ENCODE assay signal across 13 cellular contexts in the genomic region with DNA sequence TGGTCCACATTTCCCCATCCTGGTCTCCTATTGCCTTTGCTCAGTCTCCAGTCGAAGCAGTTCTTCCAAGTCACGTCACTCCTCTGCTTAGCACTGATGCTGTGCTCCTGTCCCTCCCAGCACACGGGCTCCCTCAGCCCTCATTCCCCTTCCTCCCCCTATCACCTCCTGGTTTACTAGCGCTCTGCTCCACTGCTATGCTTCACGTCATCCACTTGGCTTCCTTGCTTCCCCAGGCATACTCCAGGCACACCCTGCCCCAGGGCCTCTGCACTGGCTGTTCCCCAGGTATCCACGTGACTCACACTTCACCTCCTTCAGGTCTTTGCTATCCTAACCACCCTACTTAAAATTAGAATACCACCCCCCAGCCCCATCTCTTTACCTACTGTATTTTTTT.
"Had no signal": no experiment of that assay in that cellular context is flagged by ENCODE, and none has a peak within 500 bp of the region (broad histone marks: within the 10 kb centered on the region; RNA-seq: fewer than 3 reads in every experiment).

No MANE protein-coding gene starts in this region.

- ATAC-seq: body of pancreas; gastrocnemius medialis; natural killer cell; sciatic nerve; stimulated activated naive B cell treated with anti-CD40 and anti-IgM and Interleukin-4, amounts not matched to agents 10 μg/mL and 1 μg/mL and 100 μg/mL, for 72 hours had no signal

- H3K4me3 ChIP-seq: body of pancreas, gastrocnemius medialis, prostate gland, tibial nerve had no signal

- H3K27me3 ChIP-seq: body of pancreas, gastrocnemius medialis, tibial nerve had no signal

- H3K9me3 ChIP-seq: body of pancreas, gastrocnemius medialis, prostate gland, tibial nerve had no signal

- H3K27me3 Mint-ChIP-seq: activated CD4-positive, alpha-beta T cell treated with anti-CD3 and anti-CD28 coated beads, Interleukin-2, amount 10 ng/mL, durations not matched to agents 24 days and 14 days had no signal

- H3K27ac Mint-ChIP-seq: activated CD4-positive, alpha-beta T cell treated with anti-CD3 and anti-CD28 coated beads, Interleukin-2, amount 10 ng/mL, durations not matched to agents 24 days and 14 days; activated naive CD4-positive, alpha-beta T cell treated with anti-CD3 and anti-CD28 coated beads, Interleukin-2, amount 50 U/mL, for 24 hours; natural killer cell; stimulated activated naive B cell treated with anti-CD40 and anti-IgM and Interleukin-4, amounts not matched to agents 10 μg/mL and 1 μg/mL and 100 μg/mL, for 72 hours had no signal

- H3K4me1 Mint-ChIP-seq: activated CD4-positive, alpha-beta T cell treated with anti-CD3 and anti-CD28 coated beads, Interleukin-2, amount 10 ng/mL, durations not matched to agents 24 days and 14 days; activated naive CD4-positive, alpha-beta T cell treated with anti-CD3 and anti-CD28 coated beads, Interleukin-2, amount 50 U/mL, for 24 hours; natural killer cell; stimulated activated naive B cell treated with anti-CD40 and anti-IgM and Interleukin-4, amounts not matched to agents 10 μg/mL and 1 μg/mL and 100 μg/mL, for 72 hours had no signal

- H3K4me3 Mint-ChIP-seq: activated CD4-positive, alpha-beta T cell treated with anti-CD3 and anti-CD28 coated beads, Interleukin-2, amount 10 ng/mL, durations not matched to agents 24 days and 14 days; activated naive CD4-positive, alpha-beta T cell treated with anti-CD3 and anti-CD28 coated beads, Interleukin-2, amount 50 U/mL, for 24 hours; natural killer cell; stimulated activated naive B cell treated with anti-CD40 and anti-IgM and Interleukin-4, amounts not matched to agents 10 μg/mL and 1 μg/mL and 100 μg/mL, for 72 hours had no signal

- DNase-seq: activated CD4-positive, alpha-beta T cell treated with anti-CD3 and anti-CD28 coated beads, Interleukin-2, amount 10 ng/mL, durations not matched to agents 24 days and 14 days; activated T-cell treated with anti-CD3 and anti-CD28 coated beads for 4 hours; body of pancreas; dermis blood vessel endothelial cell; gastrocnemius medialis; natural killer cell; occipital lobe; stimulated activated CD4-positive, alpha-beta T cell treated with anti-CD3 and anti-CD28 coated beads, Interleukin-2, amount 100 ng/mL, for 24 hours; stimulated activated naive B cell treated with anti-CD40 and anti-IgM and Interleukin-4, amounts not matched to agents 10 μg/mL and 1 μg/mL and 100 μg/mL, for 72 hours had no signal

- H3K36me3 ChIP-seq: gastrocnemius medialis, prostate gland, tibial nerve had no signal

- H3K4me1 ChIP-seq: body of pancreas, gastrocnemius medialis, prostate gland, tibial nerve had no signal

- H3K9me3 Mint-ChIP-seq: activated CD4-positive, alpha-beta T cell treated with anti-CD3 and anti-CD28 coated beads, Interleukin-2, amount 10 ng/mL, durations not matched to agents 24 days and 14 days had no signal

- H3K27ac ChIP-seq: body of pancreas, gastrocnemius medialis, prostate gland, tibial nerve had no signal

- H3K36me3 Mint-ChIP-seq: activated naive CD4-positive, alpha-beta T cell treated with anti-CD3 and anti-CD28 coated beads, Interleukin-2, amount 50 U/mL, for 24 hours; natural killer cell; stimulated activated naive B cell treated with anti-CD40 and anti-IgM and Interleukin-4, amounts not matched to agents 10 μg/mL and 1 μg/mL and 100 μg/mL, for 72 hours had no signal
